In the genomic region with DNA sequence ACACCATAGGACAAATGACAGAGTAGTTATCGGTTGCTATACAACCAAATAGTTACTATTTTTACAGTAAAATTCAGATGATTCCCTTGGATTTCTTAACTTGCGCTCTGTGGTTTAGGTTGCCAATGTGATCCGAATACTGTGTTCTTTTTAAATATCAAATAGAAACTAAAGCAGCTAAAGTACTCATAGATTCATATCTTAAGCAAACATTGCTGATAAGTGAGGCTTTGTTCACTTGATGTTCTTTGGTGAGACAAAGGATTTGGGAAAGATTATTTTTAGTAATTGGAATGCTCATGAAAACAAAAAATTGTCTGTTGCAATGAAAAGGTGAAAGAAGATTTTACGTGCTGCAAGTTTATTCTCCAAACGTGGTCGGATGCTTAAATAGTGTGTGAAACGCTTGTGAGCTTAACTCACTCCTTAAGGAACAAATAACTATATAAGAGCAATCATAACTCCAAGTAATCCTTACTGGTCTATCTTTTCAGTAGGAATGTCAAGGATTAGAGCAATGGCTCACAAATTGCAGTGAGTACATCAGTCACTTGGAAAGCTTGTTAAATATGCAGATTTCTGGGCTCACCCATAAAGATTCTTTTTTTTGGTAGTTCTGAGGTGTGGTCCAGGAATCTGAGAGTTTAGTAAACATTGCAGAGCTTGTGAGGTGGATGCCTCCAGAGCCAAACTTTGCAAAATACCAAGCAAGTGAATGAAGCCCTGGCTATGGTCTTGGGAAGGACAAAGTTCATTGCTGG, we compare ENCODE assay signal across 27 cellular contexts. TPM values are rescaled to one million over a fixed set of nuclear protein-coding genes. Genes with fewer than 3 reads are reported as not detected.
DNase-seq lines count a peak whose midpoint lies in the region; ATAC-seq, FAIRE-seq and TF ChIP-seq lines count a peak whose summit lies in the region.
"Had no signal": no experiment of that assay in that cellular context is flagged by ENCODE, and none has a peak within 500 bp of the region (broad histone marks: within the 10 kb centered on the region; RNA-seq: fewer than 3 reads in every experiment).

No MANE protein-coding gene starts in this region.

- peak overlapping the region; percentile 32 for H3K4me2 ChIP-seq in keratinocyte (ENCODE audit: control insufficient read depth, extremely low read depth, insufficient read depth, low read depth, low read length)
- H3K4me2 ChIP-seq: BLaER1 had no signal

- H3K27ac ChIP-seq in keratinocyte (ENCODE audit: control insufficient read depth, insufficient read depth, low read length): no peak overlapping the region
- no peak overlapping the region for H3K27ac ChIP-seq in aorta (ENCODE audit: low read depth in 1 of 2, low read length in 2 of 2)
- H3K27ac ChIP-seq: BLaER1, GM23248, neutrophil, spleen had no signal

- peak overlapping the region in 1 of 3 experiments; percentile 14 for H3K4me3 ChIP-seq in keratinocyte (ENCODE audit: control insufficient read depth in 2 of 3, extremely low read depth in 1 of 3, insufficient read depth in 2 of 3, low read depth in 1 of 3, low read length in 3 of 3)
- H3K4me3 ChIP-seq in aorta (ENCODE audit: low read length in 2 of 2): peak overlapping the region; percentile 8 to 18
- H3K4me3 ChIP-seq: BLaER1, GM23248, spleen had no signal

- dilution Hi-C loops in keratinocyte (cut with MboI; ENCODE audit: extremely low pct_ligation_motif_present, low sequenced_read_pairs): no loop called here

- H3K79me2 ChIP-seq in keratinocyte (ENCODE audit: control insufficient read depth, insufficient read depth, low read length): no peaks in the 10 kb centered on the region

- H3K36me3 ChIP-seq in keratinocyte (ENCODE audit: control insufficient read depth in 2 of 2, extremely low read depth in 1 of 2, insufficient read depth in 2 of 2, low read length in 2 of 2) (no peaks in the 10 kb centered on the region), aorta (ENCODE audit: control insufficient read depth in 1 of 2, insufficient read depth in 2 of 2, low read length in 1 of 2) (no peaks in the 10 kb centered on the region)
- H3K36me3 ChIP-seq: BLaER1, neutrophil, spleen had no signal

- no peak overlapping the region for H3K9ac ChIP-seq in keratinocyte (ENCODE audit: control insufficient read depth, extremely low read depth, insufficient read depth, low read length)
- H3K9ac ChIP-seq: BLaER1, GM23248 had no signal

- H3K9me3 ChIP-seq in keratinocyte (ENCODE audit: control insufficient read depth, low read depth, low read length) (no peaks in the 10 kb centered on the region), aorta (ENCODE audit: control insufficient read depth, low read length) (no peaks in the 10 kb centered on the region)
- H3K9me3 ChIP-seq: BLaER1, neutrophil, spleen had no signal

- FAIRE-seq in keratinocyte (lab: Jason Lieb, UNC): no peak

- POLR2A ChIA-PET in GM10248 (lab: Yijun Ruan, JAX): no interaction called here

- H3K27me3 ChIP-seq in keratinocyte (ENCODE audit: control insufficient read depth, extremely low read depth, insufficient read depth, low read length) (no peaks in the 10 kb centered on the region), aorta (ENCODE audit: control insufficient read depth in 1 of 2, insufficient read depth in 2 of 2, low read length in 1 of 2) (no peaks in the 10 kb centered on the region)
- H3K27me3 ChIP-seq: BLaER1, neutrophil, spleen had no signal

- TF ChIP-seq CTCF in keratinocyte (optimal IDR thresholded peaks at IDR 0.05 in 1 of 3, IDR thresholded peaks at IDR 0.05 in 1 of 3, conservative IDR thresholded peaks at IDR 0.05 in 1 of 3; ENCODE audit: extremely low read depth in 1 of 3, insufficient read depth in 2 of 3, low read length in 3 of 3) (no peak), GM10248 (IDR thresholded peaks at IDR 0.05; ENCODE audit: control extremely low read depth, extremely low read depth, low read depth, missing control alignments) (no peak)

- H4K20me1 ChIP-seq in keratinocyte (ENCODE audit: control insufficient read depth, extremely low read depth, insufficient read depth, low read length): no peaks in the 10 kb centered on the region
- H4K20me1 ChIP-seq: BLaER1 had no signal

- DNase-seq in NCI-H526 (lab: John Stamatoyannopoulos, UW) (peak; percentile 8 to 18), NCI-H526 treated with DMSO at 0.1 percent for 48 hours (lab: John Stamatoyannopoulos, UW) (no peak), astrocyte of the hippocampus (ENCODE audit: low read depth, low spot score) (peak; percentile 12), keratinocyte (ENCODE audit: low read depth, low spot score) (no peak), aorta (no peak), GM10248 (ENCODE audit: extremely low spot score) (no peak), dermis blood vessel endothelial cell (no peak)
- DNase-seq in activated T-cell treated with anti-CD3 and anti-CD28 coated beads, Interleukin-2, amount 50 U/mL, for 1 hour: no peak
- DNase-seq: 8988T; activated CD4-positive, alpha-beta T cell treated with anti-CD3 and anti-CD28 coated beads, Interleukin-2, amount 50 U/mL, for 48 hours; activated effector memory CD4-positive, alpha-beta T cell treated with Interleukin-2 at 50 U/mL for 16 hours; activated naive CD8-positive, alpha-beta T cell treated with anti-CD3 and anti-CD28 coated beads, Interleukin-2, amount 50 U/mL, for 24 hours; EL; GM23248; islet precursor cell; mesenchymal stem cell; NCI-H510A; spleen; stimulated activated CD4-positive, alpha-beta T cell treated with anti-CD3 and anti-CD28 coated beads, Interleukin-4, amount 100 ng/mL, for 1 hour; stimulated activated naive CD4-positive, alpha-beta T cell treated with Interleukin-2 at 50 U/mL for 16 hours had no signal

- peaks cover 15% of the 10 kb centered on the region for H3K4me1 ChIP-seq in keratinocyte (ENCODE audit: control insufficient read depth, extremely low read depth, insufficient read depth, low read length)
- H3K4me1 ChIP-seq in aorta (ENCODE audit: control insufficient read depth in 1 of 2, insufficient read depth in 2 of 2, low read length in 2 of 2): peaks cover 0 to 4% of the 10 kb centered on the region in 2 donors
- H3K4me1 ChIP-seq: BLaER1, spleen had no signal

- peak overlapping the region; percentile 40 for H2AFZ ChIP-seq in keratinocyte (ENCODE audit: control insufficient read depth, low read length)
- H2AFZ ChIP-seq: GM23248 had no signal

- CTCF ChIA-PET in GM10248 (lab: Yijun Ruan, JAX): interaction anchor here (1.0 to 1.8 kb wide), 2 partner anchors 8 to 13 kb away, joined by 3 to 4 read pairs; no protein-coding TSS in a partner anchor

- H3K9me1 ChIP-seq in keratinocyte (ENCODE audit: control insufficient read depth, extremely low read depth, insufficient read depth, low read length): no peaks in the 10 kb centered on the region

- WGBS in aorta, 2 donors: 11 to 12% methylated on average over 7 of the region's 7 CpGs

- ATAC-seq in aorta (ENCODE audit: low FRiP score): no peak
- ATAC-seq: activated naive CD8-positive, alpha-beta T cell treated with anti-CD3 and anti-CD28 coated beads, Interleukin-2, amount 50 U/mL, for 24 hours had no signal

- intact Hi-C loops in aorta (cut with DNase I): no loop called here

RNA-seq across cellular contexts. Expression of a gene that starts 31.8 kb away (rescaled TPM):
- polyA plus RNA-seq in keratinocyte: not detected in 3 replicates
- not detected for polyA plus RNA-seq in keratinocyte (2011; ENCODE audit: low read depth)
- polyA plus RNA-seq in keratinocyte (2011; cell fraction: cytosol; rRNA removed): not detected in 2 replicates
- polyA plus RNA-seq in keratinocyte (2011; cell fraction: nucleus; rRNA removed): not detected in 2 replicates
- not detected in 2 replicates for polyA plus RNA-seq in keratinocyte (2012; ENCODE audit: low replicate concordance)
- not detected in 3 replicates for polyA minus RNA-seq in keratinocyte
- not detected for polyA minus RNA-seq in keratinocyte (2011; cell fraction: cytosol; rRNA and poly(A)+ RNA removed)
- not detected in 2 replicates for polyA minus RNA-seq in keratinocyte (2011; cell fraction: nucleus; rRNA and poly(A)+ RNA removed)
- not detected for total RNA-seq in aorta
- not detected for polyA plus RNA-seq in aorta
- not detected in 2 replicates for total RNA-seq in dermis blood vessel endothelial cell
- total RNA-seq: cardiac septum; GM23248; myocyte; pulmonary artery endothelial cell; SK-MEL-5; spleen; T-helper 2 cell treated with Interferon-gamma antibody and Interleukin-4, amounts not matched to agents 100 ng/mL and 5 ng/mL, for 36 hours had no signal
- polyA plus RNA-seq: spleen had no signal

Comparison
In these comparisons a context has a peak if more than half of its experiments do, and no peak if none do; other contexts are left out.
1. DNase-seq: peak in NCI-H526 (2 of 2) and astrocyte of the hippocampus (single experiment); none in NCI-H526 treated with DMSO at 0.1 percent for 48 hours (single experiment), keratinocyte (single experiment), aorta (0 of 2), GM10248 (single experiment), dermis blood vessel endothelial cell (single experiment) and activated T-cell treated with anti-CD3 and anti-CD28 coated beads, Interleukin-2, amount 50 U/mL, for 1 hour (single experiment).